ENCODE assay signal across 8 cellular contexts in genomic region chr3:25781145-25781757, GRCh38. TPM values are rescaled to one million over a fixed set of nuclear protein-coding genes. Genes with fewer than 3 reads are reported as not detected.
DNase-seq lines count a peak whose midpoint lies in the region; ATAC-seq and TF ChIP-seq lines count a peak whose summit lies in the region.
"Had no signal": no experiment of that assay in that cellular context is flagged by ENCODE, and none has a peak within 500 bp of the region (broad histone marks: within the 10 kb centered on the region; RNA-seq: fewer than 3 reads in every experiment).

No MANE protein-coding gene starts in this region.

- DNase-seq in H9 = no peak
- DNase-seq in WTC11 (ENCODE audit: low spot score) = no peak
- no peak for DNase-seq in naive thymus-derived CD4-positive, alpha-beta T cell
- DNase-seq in stimulated activated naive CD4-positive, alpha-beta T cell treated with Interleukin-2 at 50 U/mL for 16 hours (lab: John Stamatoyannopoulos, UW) = no peak
- DNase-seq: NCI-H446 had no signal

- no peak overlapping the region for H3K9ac ChIP-seq in H9 (ENCODE audit: extremely low read depth, insufficient read length, low read length)

- H4K20me1 ChIP-seq in DOHH2 (ENCODE audit: control insufficient read depth, insufficient read depth, low read depth, low read length) = peaks cover 7% of the 10 kb centered on the region; the same call in 1 of the 2 replicates
- H4K20me1 ChIP-seq in H9 (ENCODE audit: control insufficient read depth, insufficient read depth, insufficient read length) = no peaks in the 10 kb centered on the region

- H3K27me3 ChIP-seq in DOHH2 (ENCODE audit: control insufficient read depth, low read length) = no peaks in the 10 kb centered on the region
- H3K27me3 ChIP-seq in H9 (ENCODE audit: insufficient read depth, low read length) = no peaks in the 10 kb centered on the region
- no peaks in the 10 kb centered on the region for H3K27me3 ChIP-seq in naive thymus-derived CD4-positive, alpha-beta T cell (ENCODE audit: control insufficient read depth in 2 of 2, insufficient read depth in 2 of 2, low read length in 2 of 2)

- no CpG with 5 or more reads among the region's 11 CpGs for WGBS in H9 (ENCODE audit: extremely low coverage, insufficient read length, low lambda C conversion rate)

- CTCF ChIA-PET in WTC11 (lab: Charles Lee) = interaction anchor here (1.4 kb wide), 1 partner anchor 76 kb away, joined by 3 read pairs; no protein-coding TSS in a partner anchor
- CTCF ChIA-PET in naive thymus-derived CD4-positive, alpha-beta T cell (lab: Charles Lee) = interaction anchor here (0.6 kb wide), 1 partner anchor 9 kb away, joined by 3 read pairs; no protein-coding TSS in a partner anchor

- no peak overlapping the region for H4K91ac ChIP-seq in H9 (ENCODE audit: insufficient read length, low read depth, low read length)

- H3K14ac ChIP-seq in H9 (ENCODE audit: insufficient read depth, low read length) = no peak overlapping the region

- peaks cover 34% of the 10 kb centered on the region for H3K4me1 ChIP-seq in DOHH2 (ENCODE audit: control insufficient read depth, low read length)
- no peaks in the 10 kb centered on the region for H3K4me1 ChIP-seq in H9 (ENCODE audit: insufficient read depth, low read length)
- peaks cover 19 to 28% of the 10 kb centered on the region in 2 donors for H3K4me1 ChIP-seq in naive thymus-derived CD4-positive, alpha-beta T cell (ENCODE audit: control insufficient read depth in 2 of 2, insufficient read depth in 2 of 2, low read length in 2 of 2)

- peak overlapping the region; percentile 54 to 84; a peak in 2 of 5 replicates for H3K4me3 Mint-ChIP-seq in H9
- H3K4me3 Mint-ChIP-seq in WTC11 = peak overlapping the region; percentile 83
- peak overlapping the region; percentile 85 to 95 (median 92) for H3K4me3 Mint-ChIP-seq in naive thymus-derived CD4-positive, alpha-beta T cell

- no peaks in the 10 kb centered on the region for H3K9me3 ChIP-seq in DOHH2 (ENCODE audit: control insufficient read depth, insufficient read depth, low read length)
- no peaks in the 10 kb centered on the region for H3K9me3 ChIP-seq in H9 (ENCODE audit: control insufficient read depth, low read depth, low read length)
- no peaks in the 10 kb centered on the region for H3K9me3 ChIP-seq in naive thymus-derived CD4-positive, alpha-beta T cell (ENCODE audit: control insufficient read depth in 2 of 3, low read length in 3 of 3)

- no peak overlapping the region for H2BK5ac ChIP-seq in H9 (ENCODE audit: insufficient read length, low read length)

- no peak overlapping the region for H3K23ac ChIP-seq in H9 (ENCODE audit: insufficient read length, low read depth, low read length)

- no peak overlapping the region for H2AFZ ChIP-seq in H9 (ENCODE audit: low read length)

- H3K4me3 ChIP-seq in DOHH2 (ENCODE audit: low read length) = peak overlapping the region; percentile 78
- H3K4me3 ChIP-seq in naive thymus-derived CD4-positive, alpha-beta T cell (ENCODE audit: low read length) = peak overlapping the region; percentile 73

- TF ChIP-seq CTCF in DOHH2 (IDR thresholded peaks at IDR 0.05; ENCODE audit: low read depth, low read length, poor library complexity, severe bottlenecking) (no peak), H9 (conservative IDR thresholded peaks at IDR 0.05) (no peak), WTC11 (IDR thresholded peaks at IDR 0.05) (no peak)

- ATAC-seq in WTC11 (no peak), GM19397 (IDR thresholded peaks at IDR 0.05; ENCODE audit: unreplicated experiment) (no peak), HG02763 (IDR thresholded peaks at IDR 0.05; ENCODE audit: unreplicated experiment) (no peak)
- no peak for ATAC-seq in naive thymus-derived CD4-positive, alpha-beta T cell

- H3F3A ChIP-seq in DOHH2 (ENCODE audit: control insufficient read depth, insufficient read depth) = 0 out of 2 replicates have a peak, but pooled peaks cover 4% of the 10 kb centered on the region

- H3K27ac ChIP-seq in DOHH2 (ENCODE audit: low read depth, low read length) = peak overlapping the region; percentile 84
- no peak overlapping the region for H3K27ac ChIP-seq in H9 (ENCODE audit: insufficient read length, low read depth, low read length)
- H3K27ac ChIP-seq in naive thymus-derived CD4-positive, alpha-beta T cell (ENCODE audit: low read depth, low read length) = no peak overlapping the region

- peaks cover 5% of the 10 kb centered on the region for H3K23me2 ChIP-seq in H9 (ENCODE audit: insufficient read length, low read depth, low read length, poor library complexity, severe bottlenecking)

- H2BK15ac ChIP-seq in H9 (ENCODE audit: low read depth, low read length) = no peak overlapping the region

- H3K4me2 ChIP-seq in DOHH2 (ENCODE audit: low read length) (peak overlapping the region; percentile 86), H9 (ENCODE audit: insufficient read depth, insufficient read length, low read length) (no peak overlapping the region)

- no peak overlapping the region for H4K5ac ChIP-seq in H9 (ENCODE audit: insufficient read length, low read depth, low read length)

- peaks cover 13 to 28% (median 21%) of the 10 kb centered on the region in 3 experiments for H3K36me3 Mint-ChIP-seq in H9 (ENCODE audit: insufficient read depth in 1 of 3, low read depth in 3 of 3)
- H3K36me3 Mint-ChIP-seq in WTC11 = peaks cover 19% of the 10 kb centered on the region
- peaks cover 15 to 26% (median 22%) of the 10 kb centered on the region in 5 donors for H3K36me3 Mint-ChIP-seq in naive thymus-derived CD4-positive, alpha-beta T cell

- no peaks in the 10 kb centered on the region for H3K79me1 ChIP-seq in H9 (ENCODE audit: insufficient read depth, low read depth, low read length, poor library complexity, severe bottlenecking)

- H3K27me3 Mint-ChIP-seq in H9 (ENCODE audit: low read depth) (peaks cover 7% of the 10 kb centered on the region), WTC11 (ENCODE audit: low read depth) (peaks cover 7% of the 10 kb centered on the region)
- H3K27me3 Mint-ChIP-seq in naive thymus-derived CD4-positive, alpha-beta T cell = no peaks in the 10 kb centered on the region

- H3K27ac Mint-ChIP-seq in H9 (no peak overlapping the region), WTC11 (no peak overlapping the region)
- peak overlapping the region in 3 of 9 donors; percentile 16 to 46 (median 33) for H3K27ac Mint-ChIP-seq in naive thymus-derived CD4-positive, alpha-beta T cell

- H3K9me3 Mint-ChIP-seq in H9 (peaks cover 0 to 4% of the 10 kb centered on the region in 2 experiments; a peak in 1 of 5 replicates), WTC11 (no peaks in the 10 kb centered on the region)
- peaks cover 0 to 3% (median 0%) of the 10 kb centered on the region in 11 donors for H3K9me3 Mint-ChIP-seq in naive thymus-derived CD4-positive, alpha-beta T cell

- no peak overlapping the region for H3K4ac ChIP-seq in H9 (ENCODE audit: low read depth, low read length)

- no peak overlapping the region for H2AK5ac ChIP-seq in H9 (ENCODE audit: insufficient read length, low read length)

- H3K4me1 Mint-ChIP-seq in H9 (peaks cover 20 to 22% of the 10 kb centered on the region in 2 experiments), WTC11 (peaks cover 29% of the 10 kb centered on the region)
- H3K4me1 Mint-ChIP-seq in naive thymus-derived CD4-positive, alpha-beta T cell = peaks cover 22 to 69% (median 50%) of the 10 kb centered on the region in 7 donors

- H3K18ac ChIP-seq in H9 (ENCODE audit: insufficient read length, low read depth, low read length) = no peak overlapping the region

- peaks cover 52% of the 10 kb centered on the region for H3K36me3 ChIP-seq in DOHH2 (ENCODE audit: control insufficient read depth, low read length)
- H3K36me3 ChIP-seq in naive thymus-derived CD4-positive, alpha-beta T cell (ENCODE audit: control insufficient read depth in 2 of 3, insufficient read depth in 3 of 3, low read length in 3 of 3) = peaks cover 9 to 24% (median 15%) of the 10 kb centered on the region in 3 experiments

- POLR2A ChIA-PET in WTC11 (lab: Charles Lee) = no interaction called here
- POLR2A ChIA-PET in naive thymus-derived CD4-positive, alpha-beta T cell (lab: Charles Lee) = interaction anchor here (0.7 kb wide), 1 partner anchor 8 kb away, joined by 3 read pairs; the partner anchor contains the start of gene OXSM

- intact Hi-C loops in naive thymus-derived CD4-positive, alpha-beta T cell (cut with micrococcal nuclease) = loop anchor here (1.0 to 10.0 kb wide), 7 partner anchors 34 to 1866 kb away; partner anchors contain the start of genes NEK10 (in 1 of the 2), NKIRAS1 (in 1 of the 2), NR1D2 (in 1 of the 2) and RPL15 (in 1 of the 2)

- H3K79me2 ChIP-seq in DOHH2 (ENCODE audit: control insufficient read depth, low read length) (peaks cover 64% of the 10 kb centered on the region), H9 (ENCODE audit: insufficient read depth, low read length) (no peaks in the 10 kb centered on the region; the same call in 1 of the 2 replicates)

- H4K8ac ChIP-seq in H9 (replicated peaks; ENCODE audit: insufficient read length, low read depth, low read length) = no peak overlapping the region

- no peak overlapping the region for H2BK12ac ChIP-seq in H9 (ENCODE audit: insufficient read length, low read depth, low read length)

- H2BK120ac ChIP-seq in H9 (ENCODE audit: low read depth, low read length, poor library complexity, severe bottlenecking) = no peak overlapping the region

- no peaks in the 10 kb centered on the region for H3K9me2 ChIP-seq in DOHH2 (replicated peaks; ENCODE audit: control insufficient read depth, low read length)

- no peak overlapping the region for H3K56ac ChIP-seq in H9 (ENCODE audit: insufficient read length, low read depth, low read length)

- H2BK20ac ChIP-seq in H9 (ENCODE audit: low read depth, low read length, poor library complexity, severe bottlenecking) = no peak overlapping the region

- H3T11ph ChIP-seq in H9 (ENCODE audit: low read length) = no peak overlapping the region

TF ChIP-seq in WTC11, 78 proteins besides CTCF, POLR2A, EP300 and RAD21 (continues in another document):
- TF ChIP-seq ZNF138 (CRISPR knock-in tag; conservative IDR thresholded peaks at IDR 0.05) (no peak), ZBTB21 (CRISPR knock-in tag; IDR thresholded peaks at IDR 0.05; ENCODE audit: borderline replicate concordance) (no peak), SOX15 (CRISPR knock-in tag; IDR thresholded peaks at IDR 0.05) (no peak), ATF3 (CRISPR knock-in tag; conservative IDR thresholded peaks at IDR 0.05) (no peak)

RNA-seq across cellular contexts. Expression of gene NGLY1, which starts 2.0 kb away (rescaled TPM):
- 27.0 and 28.8 TPM in 2 replicates for total RNA-seq in H9 (2021)
- total RNA-seq in WTC11 (2021) = 20.6 to 25.2 TPM (median 24.3 TPM) in 3 replicates
- total RNA-seq in naive thymus-derived CD4-positive, alpha-beta T cell = 10 to 100 TPM; 66.1 to 84.1 (median 70.4) TPM
- polyA plus RNA-seq in naive thymus-derived CD4-positive, alpha-beta T cell = 10 to 100 TPM; 39.7 to 53.0 TPM

RNA-seq across cellular contexts. Expression of gene OXSM, which starts 8.6 kb away (rescaled TPM):
- total RNA-seq in H9 (2021) = 2.5 and 3.5 TPM in 2 replicates
- 2.7 to 3.3 TPM (median 2.9 TPM) in 3 replicates for total RNA-seq in WTC11 (2021)
- 10 to 100 TPM; 10.6 to 16.5 (median 13.2) TPM for total RNA-seq in naive thymus-derived CD4-positive, alpha-beta T cell
- polyA plus RNA-seq in naive thymus-derived CD4-positive, alpha-beta T cell = 10 to 100 TPM; 14.6 to 21.2 TPM
